In the genomic region with DNA sequence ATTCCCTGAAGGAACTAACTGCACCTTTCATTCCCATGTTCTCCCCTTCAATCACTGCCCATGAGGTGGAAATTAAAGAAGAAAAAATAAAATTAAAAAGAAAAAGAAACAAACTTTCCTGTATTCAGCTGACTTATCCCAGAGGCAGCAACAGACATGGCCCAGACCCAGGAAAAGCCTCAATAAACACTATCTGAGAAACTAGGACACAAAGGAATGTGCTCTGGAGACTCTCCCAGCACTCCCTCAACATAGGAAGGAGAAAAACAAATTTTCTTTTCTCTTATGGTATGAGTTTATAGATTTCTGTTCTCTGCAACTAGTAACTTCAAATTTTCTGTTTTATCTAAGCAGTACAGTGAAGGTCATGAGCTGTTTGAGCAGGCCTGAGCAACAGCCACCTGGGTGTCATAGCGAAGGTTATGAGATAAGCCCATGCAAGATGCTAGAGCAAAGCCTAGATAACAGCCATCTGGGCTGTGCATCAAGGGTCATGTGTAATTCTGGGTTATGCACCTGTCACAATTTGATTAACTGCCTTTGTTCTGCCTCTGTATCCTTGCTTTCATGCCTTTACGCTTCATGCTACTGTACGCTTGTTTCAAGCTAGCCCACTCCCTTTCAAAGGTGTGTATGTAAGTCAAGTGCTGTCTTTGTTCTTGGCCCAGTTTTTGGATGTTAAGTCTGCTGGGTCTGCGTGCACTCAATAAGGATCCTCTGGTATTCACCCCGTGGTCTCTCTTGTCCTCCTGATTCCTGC, we compare ENCODE assay signal across 1 cellular context.
A peak's percentile ranks its signal among the peaks of the same experiment; 100 is the strongest.
TF ChIP-seq lines count a peak whose summit lies in the region.

No MANE protein-coding gene starts in this region.

TF ChIP-seq in K562, 482 proteins besides CTCF, POLR2A, EP300 and RAD21 (continued from another document and continues in another):
- TF ChIP-seq, protein P1, sequence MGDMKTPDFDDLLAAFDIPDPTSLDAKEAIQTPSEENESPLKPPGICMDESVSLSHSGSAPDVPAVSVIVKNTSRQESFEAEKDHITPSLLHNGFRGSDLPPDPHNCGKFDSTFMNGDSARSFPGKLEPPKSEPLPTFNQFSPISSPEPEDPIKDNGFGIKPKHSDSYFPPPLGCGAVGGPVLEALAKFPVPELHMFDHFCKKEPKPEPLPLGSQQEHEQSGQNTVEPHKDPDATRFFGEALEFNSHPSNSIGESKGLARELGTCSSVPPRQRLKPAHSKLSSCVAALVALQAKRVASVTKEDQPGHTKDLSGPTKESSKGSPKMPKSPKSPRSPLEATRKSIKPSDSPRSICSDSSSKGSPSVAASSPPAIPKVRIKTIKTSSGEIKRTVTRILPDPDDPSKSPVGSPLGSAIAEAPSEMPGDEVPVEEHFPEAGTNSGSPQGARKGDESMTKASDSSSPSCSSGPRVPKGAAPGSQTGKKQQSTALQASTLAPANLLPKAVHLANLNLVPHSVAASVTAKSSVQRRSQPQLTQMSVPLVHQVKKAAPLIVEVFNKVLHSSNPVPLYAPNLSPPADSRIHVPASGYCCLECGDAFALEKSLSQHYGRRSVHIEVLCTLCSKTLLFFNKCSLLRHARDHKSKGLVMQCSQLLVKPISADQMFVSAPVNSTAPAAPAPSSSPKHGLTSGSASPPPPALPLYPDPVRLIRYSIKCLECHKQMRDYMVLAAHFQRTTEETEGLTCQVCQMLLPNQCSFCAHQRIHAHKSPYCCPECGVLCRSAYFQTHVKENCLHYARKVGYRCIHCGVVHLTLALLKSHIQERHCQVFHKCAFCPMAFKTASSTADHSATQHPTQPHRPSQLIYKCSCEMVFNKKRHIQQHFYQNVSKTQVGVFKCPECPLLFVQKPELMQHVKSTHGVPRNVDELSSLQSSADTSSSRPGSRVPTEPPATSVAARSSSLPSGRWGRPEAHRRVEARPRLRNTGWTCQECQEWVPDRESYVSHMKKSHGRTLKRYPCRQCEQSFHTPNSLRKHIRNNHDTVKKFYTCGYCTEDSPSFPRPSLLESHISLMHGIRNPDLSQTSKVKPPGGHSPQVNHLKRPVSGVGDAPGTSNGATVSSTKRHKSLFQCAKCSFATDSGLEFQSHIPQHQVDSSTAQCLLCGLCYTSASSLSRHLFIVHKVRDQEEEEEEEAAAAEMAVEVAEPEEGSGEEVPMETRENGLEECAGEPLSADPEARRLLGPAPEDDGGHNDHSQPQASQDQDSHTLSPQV (IDR thresholded peaks at IDR 0.05) = no peak
- TF ChIP-seq ZC3H11A (IDR thresholded peaks at IDR 0.05; ENCODE audit: low read depth, low read length) (no peak), NUFIP1 (IDR thresholded peaks at IDR 0.05; ENCODE audit: partially characterized antibody) (peak; percentile 31), POLR2AphosphoS5 (IDR thresholded peaks at IDR 0.05; ENCODE audit: control insufficient read depth, insufficient read depth, low read depth, low read length) (peak; percentile 54; the same call in 1 of the 2 replicates), CBFA2T2 (conservative IDR thresholded peaks at IDR 0.05) (peak; percentile 94), TAF15 (IDR thresholded peaks at IDR 0.05; ENCODE audit: low read depth, low read length) (no peak), FOXA3 (CRISPR knock-in tag; conservative IDR thresholded peaks at IDR 0.05 in 1 of 2, IDR thresholded peaks at IDR 0.05 in 1 of 2) (no peak), TCF3 (CRISPR knock-in tag; IDR thresholded peaks at IDR 0.05) (peak; percentile 67; the same call in 1 of the 2 replicates), TRIM24 (IDR thresholded peaks at IDR 0.05) (peak; percentile 86 to 92), KAT2B (IDR thresholded peaks at IDR 0.05; ENCODE audit: low read depth, low read length) (no peak), ILF3 (IDR thresholded peaks at IDR 0.05; ENCODE audit: borderline replicate concordance) (no peak), HEY1 (CRISPR knock-in tag; IDR thresholded peaks at IDR 0.05; ENCODE audit: borderline replicate concordance) (no peak)
- TF ChIP-seq, protein P2, sequence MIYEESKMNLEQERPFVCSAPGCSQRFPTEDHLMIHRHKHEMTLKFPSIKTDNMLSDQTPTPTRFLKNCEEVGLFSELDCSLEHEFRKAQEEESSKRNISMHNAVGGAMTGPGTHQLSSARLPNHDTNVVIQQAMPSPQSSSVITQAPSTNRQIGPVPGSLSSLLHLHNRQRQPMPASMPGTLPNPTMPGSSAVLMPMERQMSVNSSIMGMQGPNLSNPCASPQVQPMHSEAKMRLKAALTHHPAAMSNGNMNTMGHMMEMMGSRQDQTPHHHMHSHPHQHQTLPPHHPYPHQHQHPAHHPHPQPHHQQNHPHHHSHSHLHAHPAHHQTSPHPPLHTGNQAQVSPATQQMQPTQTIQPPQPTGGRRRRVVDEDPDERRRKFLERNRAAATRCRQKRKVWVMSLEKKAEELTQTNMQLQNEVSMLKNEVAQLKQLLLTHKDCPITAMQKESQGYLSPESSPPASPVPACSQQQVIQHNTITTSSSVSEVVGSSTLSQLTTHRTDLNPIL (CRISPR knock-in tag; IDR thresholded peaks at IDR 0.05) = no peak
- TF ChIP-seq, protein P3, sequence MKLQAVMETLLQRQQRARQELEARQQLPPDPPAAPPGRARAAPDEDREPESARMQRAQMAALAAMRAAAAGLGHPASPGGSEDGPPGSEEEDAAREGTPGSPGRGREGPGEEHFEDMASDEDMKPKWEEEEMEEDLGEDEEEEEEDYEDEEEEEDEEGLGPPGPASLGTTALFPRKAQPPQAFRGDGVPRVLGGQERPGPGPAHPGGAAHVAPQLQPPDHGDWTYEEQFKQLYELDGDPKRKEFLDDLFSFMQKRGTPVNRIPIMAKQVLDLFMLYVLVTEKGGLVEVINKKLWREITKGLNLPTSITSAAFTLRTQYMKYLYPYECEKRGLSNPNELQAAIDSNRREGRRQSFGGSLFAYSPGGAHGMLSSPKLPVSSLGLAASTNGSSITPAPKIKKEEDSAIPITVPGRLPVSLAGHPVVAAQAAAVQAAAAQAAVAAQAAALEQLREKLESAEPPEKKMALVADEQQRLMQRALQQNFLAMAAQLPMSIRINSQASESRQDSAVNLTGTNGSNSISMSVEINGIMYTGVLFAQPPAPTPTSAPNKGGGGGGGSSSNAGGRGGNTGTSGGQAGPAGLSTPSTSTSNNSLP (IDR thresholded peaks at IDR 0.05; ENCODE audit: borderline replicate concordance, low read depth, low read length) = no peak
- TF ChIP-seq, protein P4, sequence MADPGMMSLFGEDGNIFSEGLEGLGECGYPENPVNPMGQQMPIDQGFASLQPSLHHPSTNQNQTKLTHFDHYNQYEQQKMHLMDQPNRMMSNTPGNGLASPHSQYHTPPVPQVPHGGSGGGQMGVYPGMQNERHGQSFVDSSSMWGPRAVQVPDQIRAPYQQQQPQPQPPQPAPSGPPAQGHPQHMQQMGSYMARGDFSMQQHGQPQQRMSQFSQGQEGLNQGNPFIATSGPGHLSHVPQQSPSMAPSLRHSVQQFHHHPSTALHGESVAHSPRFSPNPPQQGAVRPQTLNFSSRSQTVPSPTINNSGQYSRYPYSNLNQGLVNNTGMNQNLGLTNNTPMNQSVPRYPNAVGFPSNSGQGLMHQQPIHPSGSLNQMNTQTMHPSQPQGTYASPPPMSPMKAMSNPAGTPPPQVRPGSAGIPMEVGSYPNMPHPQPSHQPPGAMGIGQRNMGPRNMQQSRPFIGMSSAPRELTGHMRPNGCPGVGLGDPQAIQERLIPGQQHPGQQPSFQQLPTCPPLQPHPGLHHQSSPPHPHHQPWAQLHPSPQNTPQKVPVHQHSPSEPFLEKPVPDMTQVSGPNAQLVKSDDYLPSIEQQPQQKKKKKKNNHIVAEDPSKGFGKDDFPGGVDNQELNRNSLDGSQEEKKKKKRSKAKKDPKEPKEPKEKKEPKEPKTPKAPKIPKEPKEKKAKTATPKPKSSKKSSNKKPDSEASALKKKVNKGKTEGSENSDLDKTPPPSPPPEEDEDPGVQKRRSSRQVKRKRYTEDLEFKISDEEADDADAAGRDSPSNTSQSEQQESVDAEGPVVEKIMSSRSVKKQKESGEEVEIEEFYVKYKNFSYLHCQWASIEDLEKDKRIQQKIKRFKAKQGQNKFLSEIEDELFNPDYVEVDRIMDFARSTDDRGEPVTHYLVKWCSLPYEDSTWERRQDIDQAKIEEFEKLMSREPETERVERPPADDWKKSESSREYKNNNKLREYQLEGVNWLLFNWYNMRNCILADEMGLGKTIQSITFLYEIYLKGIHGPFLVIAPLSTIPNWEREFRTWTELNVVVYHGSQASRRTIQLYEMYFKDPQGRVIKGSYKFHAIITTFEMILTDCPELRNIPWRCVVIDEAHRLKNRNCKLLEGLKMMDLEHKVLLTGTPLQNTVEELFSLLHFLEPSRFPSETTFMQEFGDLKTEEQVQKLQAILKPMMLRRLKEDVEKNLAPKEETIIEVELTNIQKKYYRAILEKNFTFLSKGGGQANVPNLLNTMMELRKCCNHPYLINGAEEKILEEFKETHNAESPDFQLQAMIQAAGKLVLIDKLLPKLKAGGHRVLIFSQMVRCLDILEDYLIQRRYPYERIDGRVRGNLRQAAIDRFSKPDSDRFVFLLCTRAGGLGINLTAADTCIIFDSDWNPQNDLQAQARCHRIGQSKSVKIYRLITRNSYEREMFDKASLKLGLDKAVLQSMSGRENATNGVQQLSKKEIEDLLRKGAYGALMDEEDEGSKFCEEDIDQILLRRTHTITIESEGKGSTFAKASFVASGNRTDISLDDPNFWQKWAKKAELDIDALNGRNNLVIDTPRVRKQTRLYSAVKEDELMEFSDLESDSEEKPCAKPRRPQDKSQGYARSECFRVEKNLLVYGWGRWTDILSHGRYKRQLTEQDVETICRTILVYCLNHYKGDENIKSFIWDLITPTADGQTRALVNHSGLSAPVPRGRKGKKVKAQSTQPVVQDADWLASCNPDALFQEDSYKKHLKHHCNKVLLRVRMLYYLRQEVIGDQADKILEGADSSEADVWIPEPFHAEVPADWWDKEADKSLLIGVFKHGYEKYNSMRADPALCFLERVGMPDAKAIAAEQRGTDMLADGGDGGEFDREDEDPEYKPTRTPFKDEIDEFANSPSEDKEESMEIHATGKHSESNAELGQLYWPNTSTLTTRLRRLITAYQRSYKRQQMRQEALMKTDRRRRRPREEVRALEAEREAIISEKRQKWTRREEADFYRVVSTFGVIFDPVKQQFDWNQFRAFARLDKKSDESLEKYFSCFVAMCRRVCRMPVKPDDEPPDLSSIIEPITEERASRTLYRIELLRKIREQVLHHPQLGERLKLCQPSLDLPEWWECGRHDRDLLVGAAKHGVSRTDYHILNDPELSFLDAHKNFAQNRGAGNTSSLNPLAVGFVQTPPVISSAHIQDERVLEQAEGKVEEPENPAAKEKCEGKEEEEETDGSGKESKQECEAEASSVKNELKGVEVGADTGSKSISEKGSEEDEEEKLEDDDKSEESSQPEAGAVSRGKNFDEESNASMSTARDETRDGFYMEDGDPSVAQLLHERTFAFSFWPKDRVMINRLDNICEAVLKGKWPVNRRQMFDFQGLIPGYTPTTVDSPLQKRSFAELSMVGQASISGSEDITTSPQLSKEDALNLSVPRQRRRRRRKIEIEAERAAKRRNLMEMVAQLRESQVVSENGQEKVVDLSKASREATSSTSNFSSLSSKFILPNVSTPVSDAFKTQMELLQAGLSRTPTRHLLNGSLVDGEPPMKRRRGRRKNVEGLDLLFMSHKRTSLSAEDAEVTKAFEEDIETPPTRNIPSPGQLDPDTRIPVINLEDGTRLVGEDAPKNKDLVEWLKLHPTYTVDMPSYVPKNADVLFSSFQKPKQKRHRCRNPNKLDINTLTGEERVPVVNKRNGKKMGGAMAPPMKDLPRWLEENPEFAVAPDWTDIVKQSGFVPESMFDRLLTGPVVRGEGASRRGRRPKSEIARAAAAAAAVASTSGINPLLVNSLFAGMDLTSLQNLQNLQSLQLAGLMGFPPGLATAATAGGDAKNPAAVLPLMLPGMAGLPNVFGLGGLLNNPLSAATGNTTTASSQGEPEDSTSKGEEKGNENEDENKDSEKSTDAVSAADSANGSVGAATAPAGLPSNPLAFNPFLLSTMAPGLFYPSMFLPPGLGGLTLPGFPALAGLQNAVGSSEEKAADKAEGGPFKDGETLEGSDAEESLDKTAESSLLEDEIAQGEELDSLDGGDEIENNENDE (IDR thresholded peaks at IDR 0.05; ENCODE audit: low read depth, low read length) = no peak
- TF ChIP-seq, protein P5, sequence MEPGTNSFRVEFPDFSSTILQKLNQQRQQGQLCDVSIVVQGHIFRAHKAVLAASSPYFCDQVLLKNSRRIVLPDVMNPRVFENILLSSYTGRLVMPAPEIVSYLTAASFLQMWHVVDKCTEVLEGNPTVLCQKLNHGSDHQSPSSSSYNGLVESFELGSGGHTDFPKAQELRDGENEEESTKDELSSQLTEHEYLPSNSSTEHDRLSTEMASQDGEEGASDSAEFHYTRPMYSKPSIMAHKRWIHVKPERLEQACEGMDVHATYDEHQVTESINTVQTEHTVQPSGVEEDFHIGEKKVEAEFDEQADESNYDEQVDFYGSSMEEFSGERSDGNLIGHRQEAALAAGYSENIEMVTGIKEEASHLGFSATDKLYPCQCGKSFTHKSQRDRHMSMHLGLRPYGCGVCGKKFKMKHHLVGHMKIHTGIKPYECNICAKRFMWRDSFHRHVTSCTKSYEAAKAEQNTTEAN (CRISPR knock-in tag; IDR thresholded peaks at IDR 0.05) = no peak
- TF ChIP-seq, protein P6, sequence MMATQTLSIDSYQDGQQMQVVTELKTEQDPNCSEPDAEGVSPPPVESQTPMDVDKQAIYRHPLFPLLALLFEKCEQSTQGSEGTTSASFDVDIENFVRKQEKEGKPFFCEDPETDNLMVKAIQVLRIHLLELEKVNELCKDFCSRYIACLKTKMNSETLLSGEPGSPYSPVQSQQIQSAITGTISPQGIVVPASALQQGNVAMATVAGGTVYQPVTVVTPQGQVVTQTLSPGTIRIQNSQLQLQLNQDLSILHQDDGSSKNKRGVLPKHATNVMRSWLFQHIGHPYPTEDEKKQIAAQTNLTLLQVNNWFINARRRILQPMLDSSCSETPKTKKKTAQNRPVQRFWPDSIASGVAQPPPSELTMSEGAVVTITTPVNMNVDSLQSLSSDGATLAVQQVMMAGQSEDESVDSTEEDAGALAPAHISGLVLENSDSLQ (IDR thresholded peaks at IDR 0.05) = peak; percentile 89
